ENCODE assay signal across 26 cellular contexts in genomic region chr17:32958418-32958817, GRCh38. TPM values are rescaled to one million over a fixed set of nuclear protein-coding genes. Genes with fewer than 3 reads are reported as not detected.
A peak's percentile ranks its signal among the peaks of the same experiment; 100 is the strongest.
DNase-seq lines count a peak whose midpoint lies in the region; ATAC-seq and TF ChIP-seq lines count a peak whose summit lies in the region.
"Had no signal": no experiment of that assay in that cellular context is flagged by ENCODE, and none has a peak within 500 bp of the region (broad histone marks: within the 10 kb centered on the region; RNA-seq: fewer than 3 reads in every experiment).

No MANE protein-coding gene starts in this region.

- H3K9me3 ChIP-seq in SK-N-MC (ENCODE audit: low read depth, low read length) (no peaks in the 10 kb centered on the region), mucosa of descending colon (no peaks in the 10 kb centered on the region)
- H3K9me3 ChIP-seq: esophagus muscularis mucosa, psoas muscle had no signal

- peak overlapping the region; percentile 93 for H3K27ac ChIP-seq in SK-N-MC
- H3K27ac ChIP-seq: esophagus muscularis mucosa, psoas muscle had no signal

- peaks cover 26% of the 10 kb centered on the region for H3K4me1 ChIP-seq in mucosa of descending colon (ENCODE audit: low read depth)
- H3K4me1 ChIP-seq: esophagus muscularis mucosa, psoas muscle had no signal

- intact Hi-C loops in mucosa of descending colon (cut with DNase I, micrococcal nuclease): no loop called here

- no peak overlapping the region for H3K9ac ChIP-seq in SK-N-MC (ENCODE audit: insufficient read length)

- DNase-seq in AG10803 (ENCODE audit: low read depth): peak; percentile 96
- DNase-seq in GM04503 (ENCODE audit: low read depth): peak; percentile 74
- DNase-seq in SK-N-MC (ENCODE audit: low read depth, low spot score): peak; percentile 91
- peak; percentile 16 to 72 for DNase-seq in foreskin fibroblast
- no peak for DNase-seq in mucosa of descending colon
- DNase-seq in NCI-H2107 treated with DMSO at 0.1 percent for 48 hours (lab: John Stamatoyannopoulos, UW; ENCODE audit: unreplicated experiment): no peak
- DNase-seq: activated CD4-positive, alpha-beta T cell treated with anti-CD3 and anti-CD28 coated beads for 36 hours; COR-L47; effector CD8-positive, alpha-beta T cell; head of caudate nucleus; left colon; NCI-H2029; NCI-H524 treated with DMSO at 0.1 percent for 48 hours; psoas muscle; stimulated activated naive CD4-positive, alpha-beta T cell; T-cell had no signal

- no peak for TF ChIP-seq CTCF in AG10803 (conservative IDR thresholded peaks at IDR 0.05; ENCODE audit: low read length)
- TF ChIP-seq CTCF in foreskin fibroblast (IDR thresholded peaks at IDR 0.05; ENCODE audit: low read depth, low read length): no peak
- TF ChIP-seq CTCF in mucosa of descending colon (IDR thresholded peaks at IDR 0.05): no peak

- no peak for ATAC-seq in GM18517 (IDR thresholded peaks at IDR 0.05; ENCODE audit: unreplicated experiment)
- no peak for ATAC-seq in GM21723 (IDR thresholded peaks at IDR 0.05; ENCODE audit: unreplicated experiment)
- ATAC-seq in mucosa of descending colon: no peak
- ATAC-seq: activated CD4-positive, alpha-beta T cell treated with anti-CD3 and anti-CD28 coated beads for 36 hours; activated T-helper 17 cell treated with anti-CD3 and anti-CD28 coated beads, Interleukin-2, amount 50 U/mL, for 72 hours; GM23338; left colon; psoas muscle; T-cell had no signal

- H3K4me3 ChIP-seq in AG10803 (ENCODE audit: low read length) (no peak overlapping the region), SK-N-MC (peak overlapping the region; percentile 47), foreskin fibroblast (ENCODE audit: low read depth in 1 of 2, low read length in 2 of 2) (no peak overlapping the region), mucosa of descending colon (no peak overlapping the region)
- H3K4me3 ChIP-seq: esophagus muscularis mucosa, GM23338, psoas muscle had no signal

- H3K36me3 ChIP-seq in SK-N-MC (ENCODE audit: insufficient read depth, low read length) (no peaks in the 10 kb centered on the region), mucosa of descending colon (ENCODE audit: low read depth) (no peaks in the 10 kb centered on the region)
- H3K36me3 ChIP-seq: esophagus muscularis mucosa had no signal

RNA-seq across cellular contexts. Expression of gene TMEM98, which starts 30.5 kb away (rescaled TPM):
- 100 to 1,000 TPM in 1 of 3 donors, 10 to 100 TPM in 2; 56.4 to 175 (median 85.9) TPM for total RNA-seq in mucosa of descending colon
- total RNA-seq: B cell had no signal

RNA-seq across cellular contexts. Expression of gene SPACA3, which starts 33.2 kb away (rescaled TPM):
- total RNA-seq in mucosa of descending colon: not detected
- total RNA-seq: activated CD4-positive, alpha-beta T cell treated with anti-CD3 and anti-CD28 coated beads for 36 hours; B cell; chondrocyte; esophagus muscularis mucosa; GM23338; left colon; mesothelial cell of epicardium; neural crest cell; psoas muscle; skeletal muscle tissue; T-cell had no signal

Comparison
In these comparisons a context has a peak if more than half of its experiments do, and no peak if none do; other contexts are left out.
1. DNase-seq: peak in AG10803 (single experiment), GM04503 (single experiment), SK-N-MC (single experiment) and foreskin fibroblast (2 of 2); none in mucosa of descending colon (0 of 3) and NCI-H2107 treated with DMSO at 0.1 percent for 48 hours (single experiment).